In genomic region chr15:27235161-27235560, GRCh38 we compare ENCODE assay signal across 1 cellular context.
TF ChIP-seq lines count a peak whose summit lies in the region.

No MANE protein-coding gene starts in this region.

TF ChIP-seq in K562, 482 proteins besides CTCF, POLR2A, EP300 and RAD21 (continued from another document and continues in another):
- no peak for TF ChIP-seq NR2C2 (CRISPR knock-in tag; IDR thresholded peaks at IDR 0.05)
- peak; percentile 78 for TF ChIP-seq NR2C2 (tag; IDR thresholded peaks at IDR 0.05)
- TF ChIP-seq ZNF239 (CRISPR knock-in tag; IDR thresholded peaks at IDR 0.05) = no peak
- TF ChIP-seq KDM1A (IDR thresholded peaks at IDR 0.05) = peak; percentile 55 to 71; a peak in 3 of 4 replicates
- no peak for TF ChIP-seq ZNF140 (CRISPR knock-in tag; IDR thresholded peaks at IDR 0.05)
- TF ChIP-seq PCBP1 (IDR thresholded peaks at IDR 0.05; ENCODE audit: low read depth, low read length, poor library complexity, severe bottlenecking) = no peak
- TF ChIP-seq ZNF449 (CRISPR knock-in tag; IDR thresholded peaks at IDR 0.05) = no peak
- no peak for TF ChIP-seq PYGO2 (tag; IDR thresholded peaks at IDR 0.05)
- no peak for TF ChIP-seq PTTG1 (tag; IDR thresholded peaks at IDR 0.05; ENCODE audit: low read depth)
- no peak for TF ChIP-seq ZNF79 (CRISPR knock-in tag; IDR thresholded peaks at IDR 0.05; ENCODE audit: low read depth)
- no peak for TF ChIP-seq NFXL1 (CRISPR knock-in tag; IDR thresholded peaks at IDR 0.05)
- TF ChIP-seq CBFA2T3 (IDR thresholded peaks at IDR 0.05) = peak; percentile 78
- no peak for TF ChIP-seq XRCC5 (IDR thresholded peaks at IDR 0.05; ENCODE audit: low read depth, low read length)
- no peak for TF ChIP-seq TAF9B (IDR thresholded peaks at IDR 0.05; ENCODE audit: partially characterized antibody)
- TF ChIP-seq ZNF165 (CRISPR knock-in tag; IDR thresholded peaks at IDR 0.05; ENCODE audit: borderline replicate concordance) = no peak
- TF ChIP-seq PHF20 (IDR thresholded peaks at IDR 0.05; ENCODE audit: partially characterized antibody) = no peak
- 0 out of 2 replicates have a peak, but pooled peaks have one; percentile 33 for TF ChIP-seq MYC (IDR thresholded peaks at IDR 0.05; ENCODE audit: low read depth, low read length)
- TF ChIP-seq MYC (CRISPR knock-in tag; IDR thresholded peaks at IDR 0.05; ENCODE audit: borderline replicate concordance, low read depth) = no peak
- TF ChIP-seq RNF219 (CRISPR knock-in tag; IDR thresholded peaks at IDR 0.05) = no peak
- no peak for TF ChIP-seq CHD4 (IDR thresholded peaks at IDR 0.05; ENCODE audit: insufficient read depth, insufficient replicate concordance, low read depth, low read length, poor library complexity, severe bottlenecking)
- TF ChIP-seq TAL1 (IDR thresholded peaks at IDR 0.05) = peak; percentile 71
- TF ChIP-seq DIDO1 (tag; IDR thresholded peaks at IDR 0.05; ENCODE audit: low read depth) = no peak
- TF ChIP-seq ZNF766 (CRISPR knock-in tag; conservative IDR thresholded peaks at IDR 0.05) = no peak
- TF ChIP-seq ETS2 (tag; IDR thresholded peaks at IDR 0.05; ENCODE audit: borderline replicate concordance, poor library complexity, severe bottlenecking) = no peak
- TF ChIP-seq NRF1 (conservative IDR thresholded peaks at IDR 0.05 in 1 of 2, IDR thresholded peaks at IDR 0.05 in 1 of 2) = no peak
- peak; percentile 82 for TF ChIP-seq TEAD4 (IDR thresholded peaks at IDR 0.05; ENCODE audit: low read length)
- no peak for TF ChIP-seq TEAD4 (CRISPR knock-in tag; IDR thresholded peaks at IDR 0.05; ENCODE audit: borderline replicate concordance)
- TF ChIP-seq CLOCK (CRISPR knock-in tag; IDR thresholded peaks at IDR 0.05; ENCODE audit: borderline replicate concordance) = no peak
- TF ChIP-seq KLF16 (IDR thresholded peaks at IDR 0.05) = peak; percentile 63
- no peak for TF ChIP-seq TARDBP (IDR thresholded peaks at IDR 0.05)
- TF ChIP-seq BCL6 (CRISPR knock-in tag; IDR thresholded peaks at IDR 0.05) = no peak
- TF ChIP-seq CC2D1A (IDR thresholded peaks at IDR 0.05) = no peak
- no peak for TF ChIP-seq SMAD2 (IDR thresholded peaks at IDR 0.05; ENCODE audit: low read depth, low read length)
- TF ChIP-seq RCOR1 (IDR thresholded peaks at IDR 0.05; ENCODE audit: borderline replicate concordance in 1 of 2, low read depth in 2 of 2, low read length in 2 of 2) = peak in 1 of 2 experiments; percentile 91; a peak in 2 of 4 replicates
- TF ChIP-seq HBP1 (CRISPR knock-in tag; IDR thresholded peaks at IDR 0.05) = no peak
- TF ChIP-seq FOSL1 (tag; conservative IDR thresholded peaks at IDR 0.05) = peak; percentile 47; the same call in 1 of the 2 replicates
- TF ChIP-seq MAZ (CRISPR knock-in tag; conservative IDR thresholded peaks at IDR 0.05 in 1 of 2, IDR thresholded peaks at IDR 0.05 in 1 of 2) = no peak
- TF ChIP-seq CEBPB (tag; IDR thresholded peaks at IDR 0.05) = no peak
- TF ChIP-seq NR2F6 (CRISPR knock-in tag; IDR thresholded peaks at IDR 0.05) = no peak
- TF ChIP-seq MEIS2 (IDR thresholded peaks at IDR 0.05; ENCODE audit: partially characterized antibody) = peak; percentile 9
- no peak for TF ChIP-seq ZNF511 (CRISPR knock-in tag; IDR thresholded peaks at IDR 0.05)
- no peak for TF ChIP-seq BHLHE40 (IDR thresholded peaks at IDR 0.05; ENCODE audit: low read length)
- TF ChIP-seq MGA (IDR thresholded peaks at IDR 0.05) = no peak
- TF ChIP-seq ZNF584 (CRISPR knock-in tag; IDR thresholded peaks at IDR 0.05; ENCODE audit: low read depth) = no peak
- no peak for TF ChIP-seq POLR3A (IDR thresholded peaks at IDR 0.05; ENCODE audit: borderline replicate concordance, extremely low read depth, insufficient read depth, insufficient read length)
- no peak for TF ChIP-seq POLR2B (IDR thresholded peaks at IDR 0.05; ENCODE audit: low read depth, partially characterized antibody)
- no peak for TF ChIP-seq BRD9 (IDR thresholded peaks at IDR 0.05; ENCODE audit: low read depth, partially characterized antibody)
- peak; percentile 65 for TF ChIP-seq CBFA2T2 (conservative IDR thresholded peaks at IDR 0.05)
- TF ChIP-seq LCOR (CRISPR knock-in tag; IDR thresholded peaks at IDR 0.05) = no peak
- TF ChIP-seq HMGN3 (IDR thresholded peaks at IDR 0.05; ENCODE audit: borderline replicate concordance, extremely low read depth, insufficient read length, low read depth, low read length) = no peak
